In the genomic region with DNA sequence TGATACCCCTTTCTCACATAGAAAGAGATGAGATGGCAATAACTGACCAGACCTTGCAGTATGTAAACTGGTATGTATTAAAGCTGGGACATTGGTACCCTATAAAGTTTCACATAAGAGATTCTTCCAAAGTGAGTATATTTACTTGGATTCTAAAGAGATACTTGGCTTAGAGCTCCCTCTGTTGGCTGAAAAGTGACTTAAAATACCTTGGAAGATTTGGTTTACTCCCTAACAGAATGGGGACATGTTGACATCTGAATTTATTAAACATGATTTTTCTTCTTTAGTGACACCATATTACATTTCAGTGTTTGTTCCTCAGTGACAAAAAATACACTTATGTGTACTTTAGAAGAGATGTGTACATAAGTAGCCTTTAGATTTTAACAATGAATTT, we compare ENCODE assay signal across 8 cellular contexts. TPM values are rescaled to one million over a fixed set of nuclear protein-coding genes. Genes with fewer than 3 reads are reported as not detected.
DNase-seq lines count a peak whose midpoint lies in the region; ATAC-seq and TF ChIP-seq lines count a peak whose summit lies in the region.

No MANE protein-coding gene starts in this region.

- H3K9me3 ChIP-seq in lung (ENCODE audit: control insufficient read depth in 2 of 2, insufficient read depth in 1 of 2, low read length in 1 of 2) = no peaks in the 10 kb centered on the region

- no peak for ATAC-seq in lung (ENCODE audit: insufficient read depth, low FRiP score)
- ATAC-seq in GM18858 (IDR thresholded peaks at IDR 0.05; ENCODE audit: unreplicated experiment) = no peak

- H3K27ac ChIP-seq in lung (ENCODE audit: low read depth in 1 of 2, low read length in 1 of 2) = no peak overlapping the region

- no peak overlapping the region for H3K4me3 ChIP-seq in lung

- peaks cover 2 to 4% of the 10 kb centered on the region in 2 donors for H3K36me3 ChIP-seq in lung (ENCODE audit: control insufficient read depth in 2 of 2, insufficient read depth in 2 of 2, low read length in 2 of 2)

- DNase-seq in DMS153 treated with DMSO at 0.1 percent for 48 hours (lab: John Stamatoyannopoulos, UW; ENCODE audit: unreplicated experiment) = peak; percentile 10
- peak; percentile 33 for DNase-seq in HS-5 (ENCODE audit: low read depth)
- peak; percentile 53 for DNase-seq in NOMO-1 treated with DMSO at 0.1 percent for 48 hours (lab: John Stamatoyannopoulos, UW; ENCODE audit: unreplicated experiment)
- peak; percentile 30 for DNase-seq in cerebellum (ENCODE audit: low spot score)
- no peak for DNase-seq in lung (ENCODE audit: low spot score)
- no peak for DNase-seq in effector CD8-positive, alpha-beta T cell (lab: John Stamatoyannopoulos, UW)
- no peak for DNase-seq in GM19240 (ENCODE audit: insufficient read length, low spot score)

- H3K4me1 ChIP-seq in lung (ENCODE audit: control insufficient read depth in 2 of 2, insufficient read depth in 2 of 2, low read length in 2 of 2) = no peaks in the 10 kb centered on the region

- H3K27me3 ChIP-seq in lung (ENCODE audit: control insufficient read depth, insufficient read depth) = peaks cover 5% of the 10 kb centered on the region

- peak; percentile 43 for TF ChIP-seq CTCF in lung (IDR thresholded peaks at IDR 0.05; ENCODE audit: control extremely low read depth, extremely low read depth)

RNA-seq across cellular contexts. Expression of a gene that starts 47.9 kb away (rescaled TPM):
- total RNA-seq in cerebellum (7.0 TPM), lung (10 to 100 TPM in 1 of 2 donors, 1 to 10 TPM in 1; 7.1 to 14.7 TPM)
- 10 to 100 TPM in 1 of 2 donors, 1 to 10 TPM in 1; 4.1 to 15.8 TPM for polyA plus RNA-seq in lung

Comparison
In these comparisons a context has a peak if more than half of its experiments do, and no peak if none do; other contexts are left out.
1. DNase-seq: peak in DMS153 treated with DMSO at 0.1 percent for 48 hours (single experiment), HS-5 (single experiment), NOMO-1 treated with DMSO at 0.1 percent for 48 hours (single experiment) and cerebellum (single experiment); none in lung (single experiment), effector CD8-positive, alpha-beta T cell (single experiment) and GM19240 (single experiment).